Comparison of ENCODE assay signal across 8 cellular contexts in the genomic region with DNA sequence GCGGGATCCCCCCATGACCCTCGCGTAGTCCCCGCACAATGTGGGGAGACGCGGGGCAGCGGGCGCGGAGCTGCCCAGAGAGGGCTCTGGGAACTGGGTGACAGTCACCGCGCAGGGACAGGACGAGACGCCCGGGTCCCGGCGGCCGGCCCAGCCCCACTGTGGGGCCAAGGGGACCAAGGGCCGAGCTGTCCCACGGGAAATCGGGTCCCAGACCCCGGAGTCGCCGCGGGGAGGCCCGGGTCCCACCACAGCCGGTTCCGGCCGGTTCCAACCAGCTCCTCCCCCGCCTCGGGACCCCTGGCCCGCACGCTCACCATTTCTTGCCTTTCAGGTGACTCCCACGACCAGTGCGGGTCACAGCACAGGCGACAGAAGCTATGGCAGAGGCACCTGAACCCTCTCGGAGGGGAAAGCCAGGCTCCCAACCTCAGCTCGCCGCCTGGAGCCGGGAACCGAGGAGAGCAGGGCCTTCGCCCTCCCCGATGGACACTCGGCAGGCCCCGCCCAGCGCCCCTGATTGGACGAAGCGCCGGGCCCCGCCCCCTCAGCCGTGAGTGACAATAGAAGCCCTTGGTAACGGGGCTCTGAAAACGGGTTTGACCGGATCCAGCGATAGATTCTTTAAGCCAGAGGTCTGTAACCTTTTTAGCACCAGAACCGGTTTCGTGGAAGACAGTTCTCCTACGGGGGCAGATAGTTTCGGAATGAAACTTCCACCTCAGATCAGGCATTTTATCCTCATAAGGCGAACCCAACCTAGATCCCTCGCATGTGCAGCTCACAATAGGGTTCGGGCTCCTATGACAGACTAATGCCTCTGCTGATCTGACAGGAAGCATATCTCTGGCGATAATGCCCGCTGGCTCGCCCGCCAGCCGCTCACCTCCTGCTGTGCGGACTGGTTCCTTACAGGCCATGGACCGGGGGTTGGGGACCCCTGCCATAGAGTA. TPM values are rescaled to one million over a fixed set of nuclear protein-coding genes. Genes with fewer than 3 reads are reported as not detected.
DNase-seq lines count a peak whose midpoint lies in the region; ATAC-seq and TF ChIP-seq lines count a peak whose summit lies in the region.

A gene (minus strand): TSS at position 460 of the 953 bp plus-strand sequence. CDS start 140 bp downstream, at position 320.

- H3K23ac ChIP-seq in trophoblast cell (ENCODE audit: low read length): no peak within 1 kb of the TSS

- no CpG with 5 or more reads among the region's 68 CpGs for WGBS in trophoblast cell (ENCODE audit: extremely low coverage, insufficient coverage, insufficient read length)
- WGBS in transverse colon (ENCODE audit: low coverage in 1 of 2), 2 donors: 4% methylated on average over 48 of the region's 68 CpGs; no CpG with 5 or more reads in 1 of the 2 donors

- no peaks in the 10 kb centered on the region for H3K27me3 Mint-ChIP-seq in CD8-positive, alpha-beta T cell (ENCODE audit: low read depth)
- no peaks in the 10 kb centered on the region for H3K27me3 Mint-ChIP-seq in T-helper 17 cell

- peaks cover 18% of the 10 kb centered on the region for H3K4me1 Mint-ChIP-seq in CD8-positive, alpha-beta T cell (ENCODE audit: low read depth)
- no peaks in the 10 kb centered on the region for H3K4me1 Mint-ChIP-seq in T-helper 17 cell

- peak within 1 kb of the TSS; percentile 15 for H3K27ac ChIP-seq in CD8-positive, alpha-beta T cell (ENCODE audit: low read depth, low read length)
- H3K27ac ChIP-seq in trophoblast cell (ENCODE audit: low read depth, low read length): peak within 1 kb of the TSS; percentile 97
- peak within 1 kb of the TSS; percentile 81 to 85 (median 84) for H3K27ac ChIP-seq in transverse colon

- CTCF ChIA-PET in CD8-positive, alpha-beta T cell (lab: Charles Lee): interaction anchor here (0.6 to 0.8 kb wide), 3 partner anchors 55 to 112 kb away, joined by 3 read pairs; no protein-coding TSS in a partner anchor

- peak within 1 kb of the TSS; percentile 100 for H3K18ac ChIP-seq in trophoblast cell (ENCODE audit: low read length)

- H2AK5ac ChIP-seq in trophoblast cell (ENCODE audit: low read length): peak within 1 kb of the TSS; percentile 81

- TF ChIP-seq POLR2A in transverse colon (IDR thresholded peaks at IDR 0.05): peak; percentile 43

- H2BK5ac ChIP-seq in trophoblast cell (ENCODE audit: low read depth, low read length, poor library complexity): peak within 1 kb of the TSS; percentile 98

- peak within 1 kb of the TSS; percentile 90 for H3K4me3 Mint-ChIP-seq in CD8-positive, alpha-beta T cell
- peak within 1 kb of the TSS; percentile 78 for H3K4me3 Mint-ChIP-seq in T-helper 17 cell

- H3K27me3 ChIP-seq in CD8-positive, alpha-beta T cell (ENCODE audit: insufficient read depth, low read length): no peaks in the 10 kb centered on the region
- H3K27me3 ChIP-seq in trophoblast cell (ENCODE audit: insufficient read depth, low read length) (no peaks in the 10 kb centered on the region), transverse colon (no peaks in the 10 kb centered on the region)

- peak within 1 kb of the TSS; percentile 99 for H3K14ac ChIP-seq in trophoblast cell (ENCODE audit: low read length)

- TF ChIP-seq EP300 in transverse colon (IDR thresholded peaks at IDR 0.05; ENCODE audit: low read depth): no peak

- H4K12ac ChIP-seq in trophoblast cell (ENCODE audit: low read depth, low read length): peak within 1 kb of the TSS; percentile 100

- peak; percentile 38 to 71 (median 60) for DNase-seq in CD8-positive, alpha-beta T cell
- DNase-seq in LoVo (ENCODE audit: low spot score) (peak; percentile 26), T-helper 17 cell (peak; percentile 23 to 32 (median 25)), anterior cingulate cortex (lab: John Stamatoyannopoulos, UW) (peak; percentile 17 to 94 (median 85)), left cardiac atrium (peak; percentile 96), trophoblast cell (peak; percentile 100), transverse colon (peak; percentile 96)

- TF ChIP-seq CTCF in CD8-positive, alpha-beta T cell (IDR thresholded peaks at IDR 0.05): no peak
- TF ChIP-seq CTCF in transverse colon (IDR thresholded peaks at IDR 0.05): peak in 1 of 5 experiments; percentile 11

- H3K79me1 ChIP-seq in trophoblast cell (ENCODE audit: low read length): peaks cover 10% of the 10 kb centered on the region

- H3K27ac Mint-ChIP-seq in CD8-positive, alpha-beta T cell: peak within 1 kb of the TSS; percentile 67
- peak within 1 kb of the TSS; percentile 54 for H3K27ac Mint-ChIP-seq in T-helper 17 cell

- peak within 1 kb of the TSS; percentile 63 for H3K4me3 ChIP-seq in CD8-positive, alpha-beta T cell (ENCODE audit: low read depth, low read length)
- H3K4me3 ChIP-seq in trophoblast cell (ENCODE audit: low read depth, low read length) (peak within 1 kb of the TSS; percentile 91), transverse colon (peak within 1 kb of the TSS; percentile 66 to 94 (median 75))

- H2AFZ ChIP-seq in trophoblast cell (ENCODE audit: insufficient read depth, low read length, poor library complexity): peak within 1 kb of the TSS; percentile 100

- H3K79me2 ChIP-seq in trophoblast cell (ENCODE audit: control insufficient read depth, insufficient read depth, low read length, poor library complexity): peaks cover 7% of the 10 kb centered on the region

- peak within 1 kb of the TSS; percentile 94 for H4K91ac ChIP-seq in trophoblast cell (ENCODE audit: low read depth, low read length)

- peak within 1 kb of the TSS; percentile 61 for H3K4ac ChIP-seq in trophoblast cell (ENCODE audit: low read depth, low read length)

- H3K9me3 ChIP-seq in CD8-positive, alpha-beta T cell (ENCODE audit: low read length): no peaks in the 10 kb centered on the region
- H3K9me3 ChIP-seq in T-helper 17 cell (ENCODE audit: control insufficient read depth, low read length, poor library complexity, severe bottlenecking) (peaks cover 4% of the 10 kb centered on the region), trophoblast cell (ENCODE audit: insufficient read depth, low read depth, low read length) (no peaks in the 10 kb centered on the region), transverse colon (no peaks in the 10 kb centered on the region)

- H3K36me3 ChIP-seq in CD8-positive, alpha-beta T cell (ENCODE audit: insufficient read depth, low read length): no peaks in the 10 kb centered on the region
- H3K36me3 ChIP-seq in trophoblast cell (ENCODE audit: control insufficient read depth in 1 of 2, insufficient read depth in 2 of 2, low read length in 2 of 2) (peaks cover 1 to 9% of the 10 kb centered on the region in 2 experiments), transverse colon (no peaks in the 10 kb centered on the region)

- peaks cover 2% of the 10 kb centered on the region for H3K9me3 Mint-ChIP-seq in CD8-positive, alpha-beta T cell

- H3K4me2 ChIP-seq in trophoblast cell (ENCODE audit: low read length): peak within 1 kb of the TSS; percentile 98

- H2BK120ac ChIP-seq in trophoblast cell (ENCODE audit: insufficient read depth, low read length, poor library complexity): peak within 1 kb of the TSS; percentile 98

- H4K8ac ChIP-seq in trophoblast cell (ENCODE audit: low read depth, low read length): peak within 1 kb of the TSS; percentile 98

- ATAC-seq in CD8-positive, alpha-beta T cell: peak; percentile 87
- ATAC-seq in GM21390 (IDR thresholded peaks at IDR 0.05; ENCODE audit: unreplicated experiment): peak; percentile 84
- ATAC-seq in T-helper 17 cell: peak; percentile 87
- ATAC-seq in left cardiac atrium: peak; percentile 100

- intact Hi-C loops in CD8-positive, alpha-beta T cell (cut with DNase I, micrococcal nuclease): no loop called here
- intact Hi-C loops in left cardiac atrium (cut with DNase I) (no loop called here), transverse colon (cut with DNase I; ENCODE audit: low total_unique reads) (no loop called here)

- in situ Hi-C loops in transverse colon (cut with MboI; ENCODE audit: low pct_ligation_motif_present in 1 of 4, low pct_unique_long_range_greater_than_20kb in 1 of 4, low sequenced_read_pairs in 3 of 4): no loop called here

- POLR2A ChIA-PET in CD8-positive, alpha-beta T cell (lab: Charles Lee): interaction anchor here (1.1 to 1.9 kb wide), 3 partner anchors 15 to 270 kb away, joined by 3 to 6 read pairs (median 3); a partner anchor contains a TSS

- H2BK12ac ChIP-seq in trophoblast cell (ENCODE audit: low read length): peak within 1 kb of the TSS; percentile 93

- peaks cover 5% of the 10 kb centered on the region for H3K36me3 Mint-ChIP-seq in CD8-positive, alpha-beta T cell
- H3K36me3 Mint-ChIP-seq in T-helper 17 cell (ENCODE audit: low read depth): no peaks in the 10 kb centered on the region

- H3K9ac ChIP-seq in trophoblast cell (ENCODE audit: low read length): peak within 1 kb of the TSS; percentile 92

- no peaks in the 10 kb centered on the region for H3K4me1 ChIP-seq in CD8-positive, alpha-beta T cell (ENCODE audit: insufficient read depth, low read length)
- H3K4me1 ChIP-seq in trophoblast cell (ENCODE audit: control insufficient read depth in 1 of 2, insufficient read depth in 2 of 2, low read length in 2 of 2): peaks cover 0 to 7% of the 10 kb centered on the region in 2 experiments
- peaks cover 0 to 23% (median 7%) of the 10 kb centered on the region in 4 donors for H3K4me1 ChIP-seq in transverse colon

RNA-seq across cellular contexts. Expression of the gene that starts here (rescaled TPM):
- total RNA-seq in CD8-positive, alpha-beta T cell: 1 to 10 TPM; 1.0 to 2.1 TPM
- 1 to 10 TPM in 1 of 2 donors, under 1 TPM in 1; 0.85 to 1.3 TPM for total RNA-seq in T-helper 17 cell
- 1 to 10 TPM; 2.9 to 4.0 TPM for total RNA-seq in left cardiac atrium
- 5.0 and 5.5 TPM in 2 replicates for polyA plus RNA-seq in trophoblast cell (2013)
- 10 to 100 TPM in 1 of 4 donors, 1 to 10 TPM in 3; 3.2 to 13.5 (median 4.7) TPM for total RNA-seq in transverse colon

Comparison
In these comparisons a context has a peak if more than half of its experiments do, and no peak if none do; other contexts are left out.
1. Peak in every context shown above with its lines: DNase-seq, ATAC-seq, H3K4me3 ChIP-seq and H3K27ac ChIP-seq.
2. DNase-seq: peak in every context shown above with its lines; median percentile 100 in trophoblast cell; 96 in left cardiac atrium; 96 in transverse colon; 85 in anterior cingulate cortex; 60 in CD8-positive, alpha-beta T cell; 26 in LoVo; 25 in T-helper 17 cell.
3. H3K27ac ChIP-seq: peak in every context shown above with its lines; median percentile 97 in trophoblast cell; 84 in transverse colon; 15 in CD8-positive, alpha-beta T cell.